5 cellular contexts compared by ENCODE assay signal in genomic region chr3:159293493-159293892, GRCh38.
"Had no signal": no experiment of that assay in that cellular context is flagged by ENCODE, and none has a peak within 500 bp of the region (broad histone marks: within the 10 kb centered on the region; RNA-seq: fewer than 3 reads in every experiment).

No MANE protein-coding gene starts in this region.

- H3K27ac ChIP-seq: HL-60 had no signal

- H3K4me3 ChIP-seq: K562 had no signal

- ATAC-seq: HepG2, K562 had no signal

- DNase-seq: IMR-90, KBM-7 had no signal
